ENCODE assay signal across 1 cellular context in genomic region chr1:230972855-230973271, GRCh38.
TF ChIP-seq lines count a peak whose summit lies in the region.

No MANE protein-coding gene starts in this region.

TF ChIP-seq in IMR-90, 13 proteins besides CTCF, POLR2A, EP300 and RAD21:
- TF ChIP-seq MXI1 (IDR thresholded peaks at IDR 0.05; ENCODE audit: borderline replicate concordance, low read depth, low read length) (no peak), RFX5 (IDR thresholded peaks at IDR 0.05; ENCODE audit: low read depth, low read length) (no peak), NFE2L2 (IDR thresholded peaks at IDR 0.05; ENCODE audit: low read depth, low read length) (no peak), USF2 (IDR thresholded peaks at IDR 0.05; ENCODE audit: low read depth, low read length) (no peak), MAZ (IDR thresholded peaks at IDR 0.05; ENCODE audit: borderline replicate concordance, low read depth, low read length) (no peak), CEBPB (IDR thresholded peaks at IDR 0.05; ENCODE audit: low read depth, low read length) (no peak), FOS (IDR thresholded peaks at IDR 0.05; ENCODE audit: low read depth, low read length) (no peak), RCOR1 (IDR thresholded peaks at IDR 0.05; ENCODE audit: insufficient replicate concordance, low read length) (no peak), BHLHE40 (IDR thresholded peaks at IDR 0.05; ENCODE audit: low read depth, low read length) (no peak), SMC3 (IDR thresholded peaks at IDR 0.05; ENCODE audit: low read depth, low read length) (no peak), MAFK (IDR thresholded peaks at IDR 0.05; ENCODE audit: low read depth, low read length) (no peak), CHD1 (IDR thresholded peaks at IDR 0.05; ENCODE audit: low read depth, low read length) (no peak)
- TF ChIP-seq, protein P1, sequence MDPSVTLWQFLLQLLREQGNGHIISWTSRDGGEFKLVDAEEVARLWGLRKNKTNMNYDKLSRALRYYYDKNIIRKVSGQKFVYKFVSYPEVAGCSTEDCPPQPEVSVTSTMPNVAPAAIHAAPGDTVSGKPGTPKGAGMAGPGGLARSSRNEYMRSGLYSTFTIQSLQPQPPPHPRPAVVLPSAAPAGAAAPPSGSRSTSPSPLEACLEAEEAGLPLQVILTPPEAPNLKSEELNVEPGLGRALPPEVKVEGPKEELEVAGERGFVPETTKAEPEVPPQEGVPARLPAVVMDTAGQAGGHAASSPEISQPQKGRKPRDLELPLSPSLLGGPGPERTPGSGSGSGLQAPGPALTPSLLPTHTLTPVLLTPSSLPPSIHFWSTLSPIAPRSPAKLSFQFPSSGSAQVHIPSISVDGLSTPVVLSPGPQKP (IDR thresholded peaks at IDR 0.05; ENCODE audit: borderline replicate concordance, low read depth, low read length), result no peak
